ENCODE assay signal across 8 cellular contexts in genomic region chr6:12060780-12061619, GRCh38. TPM values are rescaled to one million over a fixed set of nuclear protein-coding genes. Genes with fewer than 3 reads are reported as not detected.
DNase-seq lines count a peak whose midpoint lies in the region; ATAC-seq and TF ChIP-seq lines count a peak whose summit lies in the region.

No MANE protein-coding gene starts in this region.

- no peaks in the 10 kb centered on the region for H3K9me3 ChIP-seq in OCI-LY1 (ENCODE audit: low read length)
- no peaks in the 10 kb centered on the region for H3K9me3 ChIP-seq in BE2C

- H3K4me3 ChIP-seq in OCI-LY1 (ENCODE audit: low read depth, low read length, poor library complexity, severe bottlenecking) (peak overlapping the region; percentile 63), BE2C (ENCODE audit: low read depth, low read length) (no peak overlapping the region)

- H3K27me3 ChIP-seq in OCI-LY1 (ENCODE audit: insufficient read depth, low read length) (no peaks in the 10 kb centered on the region), BE2C (no peaks in the 10 kb centered on the region)

- H4K20me1 ChIP-seq in OCI-LY1 (ENCODE audit: insufficient read depth, low read length) = no peaks in the 10 kb centered on the region

- H3K36me3 ChIP-seq in OCI-LY1 (ENCODE audit: insufficient read depth, low read length) = peaks cover 16% of the 10 kb centered on the region; the same call in 1 of the 2 replicates
- H3K36me3 ChIP-seq in BE2C = no peaks in the 10 kb centered on the region

- H3F3A ChIP-seq in OCI-LY1 (ENCODE audit: insufficient read depth, low read length) = no peaks in the 10 kb centered on the region

- no peak overlapping the region for H2AFZ ChIP-seq in OCI-LY1 (ENCODE audit: low read length)

- H3K27ac ChIP-seq in OCI-LY1 (ENCODE audit: low read depth, low read length, poor library complexity, severe bottlenecking) = peak overlapping the region; percentile 90

- peaks cover 94% of the 10 kb centered on the region for H3K79me2 ChIP-seq in OCI-LY1 (ENCODE audit: insufficient read depth, low read length)

- H3K9ac ChIP-seq in OCI-LY1 (ENCODE audit: low read length) = peak overlapping the region; percentile 65

- peaks cover 96% of the 10 kb centered on the region for H3K4me1 ChIP-seq in OCI-LY1 (ENCODE audit: insufficient read depth, low read length, severe bottlenecking)
- no peaks in the 10 kb centered on the region; the same call in 1 of the 2 replicates for H3K4me1 ChIP-seq in BE2C

- intact Hi-C loops in cardiac septum (cut with DNase I) = no loop called here

- ATAC-seq in GM18867 (IDR thresholded peaks at IDR 0.05; ENCODE audit: unreplicated experiment) (peak; percentile 88), HG03066 (IDR thresholded peaks at IDR 0.05; ENCODE audit: low read depth, unreplicated experiment) (peak; percentile 79)

- DNase-seq in activated effector memory CD4-positive, alpha-beta T cell treated with anti-CD3 and anti-CD28 coated beads, Interleukin-2, amount 50 U/mL, for 16 hours = peak; percentile 91
- DNase-seq in cardiac septum (ENCODE audit: low spot score) (peak; percentile 90), pons (ENCODE audit: low spot score) (peak; percentile 80), NCI-H1694 treated with DMSO at 0.1 percent for 48 hours (lab: John Stamatoyannopoulos, UW) (no peak), BE2C (no peak)

- H3K4me2 ChIP-seq in OCI-LY1 (ENCODE audit: low read length) = peak overlapping the region; percentile 75

- H3K9me2 ChIP-seq in OCI-LY1 (ENCODE audit: low read depth, low read length) = no peaks in the 10 kb centered on the region

- no peak for TF ChIP-seq CTCF in OCI-LY1 (IDR thresholded peaks at IDR 0.05; ENCODE audit: low read length)
- no peak for TF ChIP-seq CTCF in BE2C (IDR thresholded peaks at IDR 0.05; ENCODE audit: low read depth, low read length)

RNA-seq across cellular contexts. Expression of gene HIVEP1, which starts 48.9 kb away (rescaled TPM):
- 17.8 TPM for total RNA-seq in cardiac septum
- polyA plus RNA-seq in BE2C (2012; ENCODE audit: insufficient read depth, insufficient read length, low read depth) = 30.7 TPM

Comparison
In these comparisons a context has a peak if more than half of its experiments do, and no peak if none do; other contexts are left out.
1. DNase-seq: peak in activated effector memory CD4-positive, alpha-beta T cell treated with anti-CD3 and anti-CD28 coated beads, Interleukin-2, amount 50 U/mL, for 16 hours (single experiment), cardiac septum (single experiment) and pons (single experiment); none in NCI-H1694 treated with DMSO at 0.1 percent for 48 hours (single experiment) and BE2C (single experiment).